ENCODE assay signal across 12 cellular contexts in the genomic region with DNA sequence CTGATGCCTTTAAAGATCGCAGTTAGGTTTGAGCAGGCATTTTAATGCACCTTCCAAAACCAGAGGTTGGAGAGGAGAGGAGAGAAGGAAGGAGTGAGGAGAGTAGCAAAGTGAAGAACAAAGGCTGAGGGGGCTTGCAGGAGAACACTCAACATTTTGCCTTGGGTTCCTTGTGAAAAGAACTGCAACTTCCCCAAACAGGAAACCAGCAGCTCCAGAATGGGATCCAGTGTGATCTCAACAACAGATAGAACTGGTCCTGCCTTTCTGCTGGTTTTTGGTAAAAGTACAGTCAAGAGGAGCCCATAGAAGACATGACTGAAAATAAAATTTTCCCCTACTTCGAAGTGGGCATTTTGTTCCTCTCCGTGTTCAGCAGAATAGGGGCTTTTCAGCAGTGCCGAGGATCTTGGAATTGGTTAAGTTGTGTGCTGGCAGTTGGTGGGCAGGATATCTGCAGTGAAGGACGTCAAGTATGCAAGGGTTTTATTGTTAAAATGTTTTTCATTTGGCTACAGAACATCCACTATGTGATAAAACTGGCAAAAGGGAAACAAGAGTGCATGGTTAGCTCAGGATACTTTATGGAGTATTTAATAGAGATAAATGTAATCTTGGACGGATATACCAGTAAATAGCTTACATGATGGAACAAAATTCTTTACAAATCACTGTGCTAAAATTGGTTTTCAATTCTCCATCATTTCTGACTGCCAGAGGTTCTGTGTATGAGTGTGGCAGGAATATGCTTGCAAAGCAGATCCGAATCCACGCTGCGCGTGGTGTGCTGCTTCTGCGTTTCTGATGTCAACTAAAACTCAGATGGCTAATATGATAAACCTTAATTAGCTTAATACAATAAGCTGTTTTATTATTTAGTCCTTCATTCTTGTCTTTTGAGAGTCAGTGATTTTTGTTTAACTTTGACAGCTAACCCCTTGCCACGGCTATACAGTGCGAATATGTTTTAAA. TPM values are rescaled to one million over a fixed set of nuclear protein-coding genes. Genes with fewer than 3 reads are reported as not detected.
DNase-seq lines count a peak whose midpoint lies in the region; ATAC-seq and TF ChIP-seq lines count a peak whose summit lies in the region.
"Had no signal": no experiment of that assay in that cellular context is flagged by ENCODE, and none has a peak within 500 bp of the region (broad histone marks: within the 10 kb centered on the region; RNA-seq: fewer than 3 reads in every experiment).

No MANE protein-coding gene starts in this region.

- peak overlapping the region; percentile 30 for H3K4me3 ChIP-seq in AG04450 (ENCODE audit: low read depth, low read length)
- no peak overlapping the region for H3K4me3 ChIP-seq in SJSA1
- peak overlapping the region; percentile 15 for H3K4me3 ChIP-seq in fibroblast of the aortic adventitia (ENCODE audit: low read depth, low read length)

- peaks cover 35% of the 10 kb centered on the region for H3K36me3 Mint-ChIP-seq in progenitor cell of endocrine pancreas (ENCODE audit: insufficient read depth)

- peaks cover 80% of the 10 kb centered on the region for H3K4me1 ChIP-seq in SJSA1 (replicated peaks)

- H3K27me3 Mint-ChIP-seq in progenitor cell of endocrine pancreas = no peaks in the 10 kb centered on the region

- H3K27ac Mint-ChIP-seq in progenitor cell of endocrine pancreas = peak overlapping the region; percentile 97

- no peaks in the 10 kb centered on the region for H3K9me3 Mint-ChIP-seq in progenitor cell of endocrine pancreas (ENCODE audit: low read depth)

- H3K4me1 Mint-ChIP-seq in progenitor cell of endocrine pancreas (ENCODE audit: low read depth) = peaks cover 56% of the 10 kb centered on the region

- no peak for DNase-seq in AG04450 (ENCODE audit: low read depth, low spot score)
- DNase-seq in SJSA1 (ENCODE audit: low read depth in 1 of 2, low spot score in 2 of 2) = no peak
- DNase-seq in fibroblast of the aortic adventitia (ENCODE audit: low read depth) = no peak
- DNase-seq in progenitor cell of endocrine pancreas (ENCODE audit: low spot score, unreplicated experiment) = no peak
- DNase-seq in activated CD4-positive, alpha-beta T cell treated with anti-CD3 and anti-CD28 coated beads for 1 hour = no peak
- DNase-seq in activated T-cell treated with anti-CD3 and anti-CD28 coated beads, Interleukin-2, amount 50 U/mL, for 1 hour = no peak
- DNase-seq in occipital lobe (lab: John Stamatoyannopoulos, UW) = no peak
- DNase-seq: activated naive CD4-positive, alpha-beta T cell treated with Interleukin-2 at 50 U/mL for 16 hours; CD4-positive, CD25-positive, alpha-beta regulatory T cell; T-helper 2 cell had no signal

- CTCF ChIA-PET in AG04450 (lab: Charles Lee) = interaction anchor here (1.4 to 1.8 kb wide), 2 partner anchors 84 to 204 kb away, joined by 4 to 5 read pairs; no protein-coding TSS in a partner anchor

- H3K27ac ChIP-seq in AG04450 (ENCODE audit: low read depth, low read length) (no peak overlapping the region), SJSA1 (peak overlapping the region; percentile 19; the same call in 1 of the 2 replicates)
- H3K27ac ChIP-seq: neutrophil had no signal

- H3K36me3 ChIP-seq in SJSA1 = peaks cover 61% of the 10 kb centered on the region
- H3K36me3 ChIP-seq: neutrophil had no signal

- no peaks in the 10 kb centered on the region for H3K27me3 ChIP-seq in AG04450 (ENCODE audit: control insufficient read depth, insufficient read depth, low read length)
- H3K27me3 ChIP-seq in SJSA1 (replicated peaks) = no peaks in the 10 kb centered on the region

- H3K9me3 ChIP-seq in AG04450 (ENCODE audit: control insufficient read depth, insufficient read depth, low read length) (peaks cover 2% of the 10 kb centered on the region; the same call in 1 of the 2 replicates), SJSA1 (replicated peaks) (no peaks in the 10 kb centered on the region)
- H3K9me3 ChIP-seq: neutrophil had no signal

- TF ChIP-seq CTCF in AG04450 (IDR thresholded peaks at IDR 0.05; ENCODE audit: low read depth, low read length) (no peak), fibroblast of the aortic adventitia (IDR thresholded peaks at IDR 0.05; ENCODE audit: insufficient read depth, low read length) (no peak), progenitor cell of endocrine pancreas (IDR thresholded peaks at IDR 0.05; ENCODE audit: unreplicated experiment) (no peak)

- no peak for ATAC-seq in GM21825 (IDR thresholded peaks at IDR 0.05; ENCODE audit: unreplicated experiment)

- H3K4me3 Mint-ChIP-seq in progenitor cell of endocrine pancreas (ENCODE audit: low read depth) = peak overlapping the region; percentile 66

- POLR2A ChIA-PET in AG04450 (lab: Yijun Ruan, JAX) = no interaction called here

RNA-seq across cellular contexts. Expression of a gene that starts 1.9 kb away (rescaled TPM):
- polyA plus RNA-seq in AG04450 (2011; rRNA removed) = 68.7 and 69.7 TPM in 2 replicates
- 140 and 153 TPM in 2 replicates for polyA minus RNA-seq in AG04450 (2011; rRNA and poly(A)+ RNA removed)
- total RNA-seq in SJSA1 (2014; rRNA removed; shearing (Covaris generic)) = 31.1 and 52.6 TPM in 2 replicates
- total RNA-seq in fibroblast of the aortic adventitia (ENCODE audit: low replicate concordance) = 17.3 and 42.6 TPM in 2 replicates
- 184 and 190 TPM in 2 replicates for total RNA-seq in progenitor cell of endocrine pancreas
- total RNA-seq in occipital lobe = 207 TPM
